In the genomic region with DNA sequence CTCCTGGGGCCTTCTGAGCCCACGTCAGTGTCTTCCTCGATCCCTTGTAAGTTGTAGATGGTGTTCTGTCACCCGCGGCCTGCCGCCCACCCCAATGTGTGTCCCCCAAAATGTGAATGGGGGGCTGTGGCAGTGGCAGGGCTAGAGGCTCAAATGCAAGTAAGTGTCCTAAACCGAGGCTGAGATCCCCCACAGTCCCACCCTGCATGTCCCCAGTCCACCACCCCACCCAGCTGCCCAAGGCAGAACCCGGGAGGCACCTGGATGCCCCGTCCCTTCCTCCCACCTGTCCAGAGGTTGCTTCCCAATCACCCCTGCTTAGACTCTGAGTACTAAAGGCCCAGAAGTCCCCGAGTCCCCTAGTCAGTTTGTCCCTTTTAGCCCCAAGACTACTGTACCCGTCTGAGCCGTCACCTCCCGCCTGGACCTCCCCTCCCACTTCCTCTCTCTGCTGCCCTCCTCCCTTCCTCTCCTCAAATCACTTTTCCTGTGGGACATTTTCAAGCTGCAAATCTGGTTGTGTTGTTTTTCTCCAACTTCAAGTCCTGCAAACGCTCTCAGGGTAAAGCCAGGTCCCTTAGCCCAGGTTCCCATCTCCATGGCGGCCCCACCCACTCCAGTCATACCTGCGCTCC, we compare ENCODE assay signal across 15 cellular contexts. TPM values are rescaled to one million over a fixed set of nuclear protein-coding genes. Genes with fewer than 3 reads are reported as not detected.
A peak's percentile ranks its signal among the peaks of the same experiment; 100 is the strongest.
DNase-seq lines count a peak whose midpoint lies in the region; ATAC-seq and TF ChIP-seq lines count a peak whose summit lies in the region.
"Had no signal": no experiment of that assay in that cellular context is flagged by ENCODE, and none has a peak within 500 bp of the region (broad histone marks: within the 10 kb centered on the region; RNA-seq: fewer than 3 reads in every experiment).

No MANE protein-coding gene starts in this region.

- H3K79me1 ChIP-seq in mesendoderm (ENCODE audit: low read length), result no peaks in the 10 kb centered on the region

- ATAC-seq in Right ventricle myocardium superior (ENCODE audit: poor library complexity) (peak; percentile 19), left cardiac atrium (no peak), aorta (ENCODE audit: low FRiP score) (no peak), GM21360 (IDR thresholded peaks at IDR 0.05; ENCODE audit: unreplicated experiment) (no peak)
- no peak for ATAC-seq in activated T-cell treated with anti-CD3 and anti-CD28 coated beads, Interleukin-2, amount 50 U/mL, for 4 hours

- no peaks in the 10 kb centered on the region for H3K9me3 ChIP-seq in aorta (ENCODE audit: control insufficient read depth, low read length)
- H3K9me3 ChIP-seq: colonic mucosa, SK-N-SH, testis had no signal

- H3K79me2 ChIP-seq in mesendoderm (ENCODE audit: control insufficient read depth, insufficient read depth, low read length), result no peaks in the 10 kb centered on the region

- H3K36me3 ChIP-seq in mesendoderm (ENCODE audit: control insufficient read depth, insufficient read depth, low read length), result no peaks in the 10 kb centered on the region
- H3K36me3 ChIP-seq in aorta (ENCODE audit: control insufficient read depth in 1 of 2, insufficient read depth in 2 of 2, low read length in 1 of 2), result no peaks in the 10 kb centered on the region
- H3K36me3 ChIP-seq: colonic mucosa had no signal

- DNase-seq in Right ventricle myocardium superior (peak; percentile 32), left cardiac atrium (no peak), endothelial cell (ENCODE audit: low spot score) (no peak), mesendoderm (no peak), aorta (peak; percentile 49 to 74), GM13977 (ENCODE audit: low spot score) (no peak)
- no peak for DNase-seq in activated T-cell treated with anti-CD3 and anti-CD28 coated beads, Interleukin-2, amount 50 U/mL, for 4 hours
- DNase-seq: activated T-cell treated with anti-CD3 and anti-CD28 coated beads, Interleukin-2, amount 50 U/mL, for 24 hours; amniotic stem cell; NCI-H2171; nucleus accumbens; SK-N-SH; testis had no signal

- H2AK5ac ChIP-seq in mesendoderm (ENCODE audit: low read length), result no peak overlapping the region

- H3K27me3 ChIP-seq in mesendoderm (ENCODE audit: insufficient read depth, low read length, poor library complexity), result no peaks in the 10 kb centered on the region
- H3K27me3 ChIP-seq in aorta (ENCODE audit: control insufficient read depth in 1 of 2, insufficient read depth in 2 of 2, low read length in 1 of 2), result no peaks in the 10 kb centered on the region
- H3K27me3 ChIP-seq: colonic mucosa, testis had no signal

- H3K27ac Mint-ChIP-seq in endothelial cell (ENCODE audit: unreplicated experiment), result peak overlapping the region; percentile 77
- H3K27ac Mint-ChIP-seq: activated T-cell treated with anti-CD3 and anti-CD28 coated beads, Interleukin-2, amount 50 U/mL, for 24 hours had no signal

- no peak overlapping the region for H3K4ac ChIP-seq in mesendoderm (ENCODE audit: low read depth, low read length)

- H2BK120ac ChIP-seq in mesendoderm (ENCODE audit: low read depth, low read length), result no peak overlapping the region

- H3K27me3 Mint-ChIP-seq in endothelial cell (ENCODE audit: unreplicated experiment), result peaks cover 16% of the 10 kb centered on the region
- H3K27me3 Mint-ChIP-seq in activated T-cell treated with anti-CD3 and anti-CD28 coated beads, Interleukin-2, amount 50 U/mL, for 4 hours (ENCODE audit: low read depth), result peaks cover 10% of the 10 kb centered on the region

- H3K27ac ChIP-seq in mesendoderm (ENCODE audit: low read depth, low read length), result no peak overlapping the region
- H3K27ac ChIP-seq in aorta (ENCODE audit: low read depth in 1 of 2, low read length in 2 of 2), result no peak overlapping the region
- H3K27ac ChIP-seq: colonic mucosa, testis had no signal

- no peak overlapping the region for H2BK5ac ChIP-seq in mesendoderm (ENCODE audit: low read length)

- H3K36me3 Mint-ChIP-seq in endothelial cell (ENCODE audit: low read depth, unreplicated experiment), result peaks cover 4% of the 10 kb centered on the region
- no peaks in the 10 kb centered on the region for H3K36me3 Mint-ChIP-seq in activated T-cell treated with anti-CD3 and anti-CD28 coated beads, Interleukin-2, amount 50 U/mL, for 4 hours (ENCODE audit: insufficient read depth)

- H3K4me3 ChIP-seq in mesendoderm (ENCODE audit: low read length) (no peak overlapping the region), aorta (ENCODE audit: low read length in 2 of 2) (no peak overlapping the region)
- H3K4me3 ChIP-seq: colonic mucosa, testis had no signal

- H3K56ac ChIP-seq in mesendoderm (ENCODE audit: low read length), result peak overlapping the region; percentile 57

- H3K9me3 Mint-ChIP-seq in endothelial cell (ENCODE audit: unreplicated experiment), result no peaks in the 10 kb centered on the region
- H3K9me3 Mint-ChIP-seq in activated T-cell treated with anti-CD3 and anti-CD28 coated beads, Interleukin-2, amount 50 U/mL, for 4 hours, result no peaks in the 10 kb centered on the region
- H3K9me3 Mint-ChIP-seq: activated T-cell treated with anti-CD3 and anti-CD28 coated beads, Interleukin-2, amount 50 U/mL, for 24 hours had no signal

- no peak overlapping the region for H2BK15ac ChIP-seq in mesendoderm (replicated peaks; ENCODE audit: low read depth)

- H4K5ac ChIP-seq in mesendoderm (ENCODE audit: low read length), result no peak overlapping the region

- no peaks in the 10 kb centered on the region for H3K4me1 ChIP-seq in mesendoderm (ENCODE audit: control insufficient read depth, low read depth, low read length)
- H3K4me1 ChIP-seq in aorta (ENCODE audit: control insufficient read depth in 1 of 2, insufficient read depth in 2 of 2, low read length in 2 of 2), result no peaks in the 10 kb centered on the region
- H3K4me1 ChIP-seq: colonic mucosa had no signal

- H3K9ac ChIP-seq in mesendoderm (ENCODE audit: low read length), result peak overlapping the region; percentile 21
- H3K9ac ChIP-seq: SK-N-SH had no signal

- peak overlapping the region; percentile 2 for H3K4me3 Mint-ChIP-seq in endothelial cell (ENCODE audit: unreplicated experiment)
- H3K4me3 Mint-ChIP-seq in activated T-cell treated with anti-CD3 and anti-CD28 coated beads, Interleukin-2, amount 50 U/mL, for 4 hours, result no peak overlapping the region
- H3K4me3 Mint-ChIP-seq: activated T-cell treated with anti-CD3 and anti-CD28 coated beads, Interleukin-2, amount 50 U/mL, for 24 hours had no signal

- no CpG with 5 or more reads among the region's 15 CpGs for WGBS in mesendoderm (ENCODE audit: extremely low coverage, insufficient coverage, low lambda C conversion rate)
- WGBS in aorta, 2 donors, result 85 to 88% methylated on average over 15 of the region's 15 CpGs

- intact Hi-C loops in Right ventricle myocardium superior (cut with DNase I), result no loop called here
- intact Hi-C loops in left cardiac atrium (cut with DNase I), result no loop called here
- intact Hi-C loops in aorta (cut with DNase I), result no loop called here

- H3K4me2 ChIP-seq in mesendoderm (ENCODE audit: low read length), result no peak overlapping the region
- H3K4me2 ChIP-seq: SK-N-SH had no signal

- H3K4me1 Mint-ChIP-seq in endothelial cell (ENCODE audit: unreplicated experiment), result peaks cover 56% of the 10 kb centered on the region
- peaks cover 7% of the 10 kb centered on the region for H3K4me1 Mint-ChIP-seq in activated T-cell treated with anti-CD3 and anti-CD28 coated beads, Interleukin-2, amount 50 U/mL, for 4 hours (ENCODE audit: low read depth)

- in situ Hi-C loops in GM13977 (cut with MboI; ENCODE audit: low pct_unique_long_range_greater_than_20kb, low sequenced_read_pairs, unreplicated experiment), result no loop called here

- no peak overlapping the region for H3K23ac ChIP-seq in mesendoderm (ENCODE audit: low read length)

- H4K8ac ChIP-seq in mesendoderm (ENCODE audit: low read depth, low read length), result no peak overlapping the region

- TF ChIP-seq CTCF in endothelial cell (IDR thresholded peaks at IDR 0.05; ENCODE audit: unreplicated experiment) (no peak), GM13977 (IDR thresholded peaks at IDR 0.05; ENCODE audit: extremely low read depth, insufficient read depth, missing control alignments) (no peak)

- no peak overlapping the region for H3K18ac ChIP-seq in mesendoderm (ENCODE audit: low read length)

RNA-seq across cellular contexts. Expression of gene PLXND1, which starts 11.8 kb away (rescaled TPM):
- 53.1 TPM for total RNA-seq in Right ventricle myocardium superior
- total RNA-seq in left cardiac atrium, result 100 to 1,000 TPM; 106 to 112 TPM
- 1,753 TPM for total RNA-seq in endothelial cell (ENCODE audit: unreplicated experiment)
- polyA plus RNA-seq in mesendoderm (2013, experiment 1 of 2), result 94.2 TPM
- polyA plus RNA-seq in mesendoderm (2013, experiment 2 of 2), result 90.0 TPM
- total RNA-seq in aorta, result 100 to 1,000 TPM; 176 to 358 TPM
- 100 to 1,000 TPM in 1 of 2 donors, 10 to 100 TPM in 1; 55.5 to 149 TPM for polyA plus RNA-seq in aorta
- total RNA-seq in activated T-cell treated with anti-CD3 and anti-CD28 coated beads, Interleukin-2, amount 50 U/mL, for 4 hours, result 1 to 10 TPM; 4.8 to 6.2 (median 6.1) TPM

Comparison
In these comparisons a context has a peak if more than half of its experiments do, and no peak if none do; other contexts are left out.
1. DNase-seq: peak in Right ventricle myocardium superior (single experiment) and aorta (2 of 2); none in left cardiac atrium (single experiment), endothelial cell (single experiment), mesendoderm (single experiment), activated T-cell treated with anti-CD3 and anti-CD28 coated beads, Interleukin-2, amount 50 U/mL, for 4 hours (single experiment) and GM13977 (single experiment).